In the genomic region with DNA sequence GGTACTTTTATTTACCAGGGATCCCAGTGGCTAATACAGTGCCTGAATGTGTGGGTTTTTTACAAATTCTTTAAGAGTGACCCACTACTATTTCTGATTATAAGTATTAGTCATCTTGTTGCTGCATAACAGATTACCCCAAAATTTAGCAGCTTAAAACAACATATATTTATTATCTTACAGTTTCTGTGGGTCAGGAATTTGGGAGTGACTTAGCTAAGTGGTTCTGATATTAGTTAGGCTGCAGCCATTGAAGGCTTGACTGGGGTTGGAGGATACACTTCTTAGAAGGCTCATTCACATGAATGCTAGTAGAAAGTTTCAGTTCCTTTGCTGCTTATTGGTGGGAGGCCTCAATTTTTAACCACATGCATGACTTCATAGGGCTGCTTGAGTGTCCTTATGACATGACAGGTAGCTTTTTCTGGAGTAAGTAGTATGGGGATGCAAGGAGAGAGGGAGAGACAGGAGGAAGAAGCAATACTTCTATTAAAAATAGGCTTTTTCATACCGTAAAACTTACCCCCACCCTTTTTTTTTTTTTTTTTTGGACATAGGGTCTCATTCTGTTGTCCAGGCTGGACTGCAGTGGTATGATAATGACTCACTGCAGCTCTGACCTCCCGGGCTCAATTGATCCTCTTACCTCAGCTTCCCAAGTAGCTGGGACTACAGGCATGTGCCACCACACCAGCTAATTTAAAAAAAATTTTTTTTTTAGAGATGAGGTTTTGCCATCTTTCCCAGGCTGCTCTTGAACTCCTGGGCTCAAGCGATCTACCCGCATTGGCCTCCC, we compare ENCODE assay signal across 9 cellular contexts. TPM values are rescaled to one million over a fixed set of nuclear protein-coding genes. Genes with fewer than 3 reads are reported as not detected.
DNase-seq lines count a peak whose midpoint lies in the region; ATAC-seq and TF ChIP-seq lines count a peak whose summit lies in the region.
"Had no signal": no experiment of that assay in that cellular context is flagged by ENCODE, and none has a peak within 500 bp of the region (broad histone marks: within the 10 kb centered on the region; RNA-seq: fewer than 3 reads in every experiment).

No MANE protein-coding gene starts in this region.

- peaks cover 7% of the 10 kb centered on the region for H3K9me3 Mint-ChIP-seq in activated B cell treated with CpG ODN at 0.5 μM for 24 hours

- peaks cover 40% of the 10 kb centered on the region for H3K4me1 Mint-ChIP-seq in activated B cell treated with CpG ODN at 0.5 μM for 24 hours

- CTCF ChIA-PET in activated B cell treated with CpG ODN at 0.5 μM for 24 hours (lab: Charles Lee): no interaction called here

- no peak overlapping the region for H3K4me3 Mint-ChIP-seq in activated B cell treated with CpG ODN at 0.5 μM for 24 hours

- no peaks in the 10 kb centered on the region for H3K27me3 ChIP-seq in body of pancreas

- no peak for TF ChIP-seq POLR2A in body of pancreas (IDR thresholded peaks at IDR 0.05)

- peak; percentile 55 for DNase-seq in GM12864 (ENCODE audit: low read depth)
- DNase-seq in GM20000 (ENCODE audit: low spot score): peak; percentile 71
- no peak for DNase-seq in activated B cell treated with CpG ODN at 0.5 μM for 24 hours
- no peak for DNase-seq in body of pancreas
- no peak for DNase-seq in left lobe of liver (ENCODE audit: low spot score)
- no peak for DNase-seq in G401 (ENCODE audit: low spot score)
- no peak for DNase-seq in RKO (ENCODE audit: low spot score)

- intact Hi-C loops in activated B cell treated with CpG ODN at 0.5 μM for 24 hours (cut with micrococcal nuclease) (loop anchor here (2.0 kb wide), 1 partner anchor 14 kb away; the partner anchor contains the start of gene POLE4), body of pancreas (cut with DNase I) (no loop called here)

- H3K36me3 Mint-ChIP-seq in activated B cell treated with CpG ODN at 0.5 μM for 24 hours (ENCODE audit: low read depth): peaks cover 45% of the 10 kb centered on the region
- H3K36me3 Mint-ChIP-seq: IgD-negative memory B cell had no signal

- ATAC-seq in HG03135 (IDR thresholded peaks at IDR 0.05; ENCODE audit: unreplicated experiment): peak; percentile 100
- peak; percentile 99 for ATAC-seq in activated B cell treated with CpG ODN at 0.5 μM for 24 hours (ENCODE audit: low read depth)
- no peak for ATAC-seq in body of pancreas
- ATAC-seq in left lobe of liver: no peak

- H3K4me3 ChIP-seq in GM12864 (ENCODE audit: low read depth, low read length) (no peak overlapping the region), body of pancreas (no peak overlapping the region)

- no peaks in the 10 kb centered on the region for H3K27me3 Mint-ChIP-seq in activated B cell treated with CpG ODN at 0.5 μM for 24 hours

- no peaks in the 10 kb centered on the region for H3K4me1 ChIP-seq in body of pancreas

- in situ Hi-C loops in G401 (cut with HindIII; ENCODE audit: low sequenced_read_pairs): no loop called here

- no peaks in the 10 kb centered on the region for H3K9me3 ChIP-seq in body of pancreas

- no peak overlapping the region for H3K27ac Mint-ChIP-seq in activated B cell treated with CpG ODN at 0.5 μM for 24 hours

- WGBS in body of pancreas, 2 donors: 80 to 87% methylated on average over 4 of the region's 4 CpGs

- POLR2A ChIA-PET in activated B cell treated with CpG ODN at 0.5 μM for 24 hours (lab: Charles Lee): interaction anchor here (0.6 to 0.7 kb wide), 2 partner anchors 9 to 443 kb away, joined by 4 read pairs; no protein-coding TSS in a partner anchor

- TF ChIP-seq CTCF in GM12864 (IDR thresholded peaks at IDR 0.05; ENCODE audit: low read depth, low read length, missing control alignments) (no peak), GM20000 (IDR thresholded peaks at IDR 0.05; ENCODE audit: extremely low read depth, missing control alignments) (no peak), activated B cell treated with CpG ODN at 0.5 μM for 24 hours (IDR thresholded peaks at IDR 0.05) (no peak), body of pancreas (IDR thresholded peaks at IDR 0.05) (no peak)

- H3K36me3 ChIP-seq in body of pancreas (replicated peaks in 1 of 2; ENCODE audit: insufficient read depth in 1 of 2, low read depth in 2 of 2): no peaks in the 10 kb centered on the region

- H3K27ac ChIP-seq in body of pancreas: no peak overlapping the region

RNA-seq across cellular contexts. Expression of gene POLE4, which starts 13.3 kb away (rescaled TPM):
- total RNA-seq in activated B cell treated with CpG ODN at 0.5 μM for 24 hours (61.5 and 73.7 TPM in 2 replicates), body of pancreas (10 to 100 TPM; 15.2 to 15.8 TPM), left lobe of liver (30.9 TPM)
- 52.2 and 59.5 TPM in 2 replicates for total RNA-seq in G401 (2014; rRNA removed; shearing (Covaris generic))

Comparison
In these comparisons a context has a peak if more than half of its experiments do, and no peak if none do; other contexts are left out.
1. DNase-seq: peak in GM12864 (single experiment) and GM20000 (single experiment); none in activated B cell treated with CpG ODN at 0.5 μM for 24 hours (single experiment), body of pancreas (0 of 4), left lobe of liver (single experiment), G401 (single experiment) and RKO (single experiment).
2. ATAC-seq: peak in HG03135 (single experiment) and activated B cell treated with CpG ODN at 0.5 μM for 24 hours (single experiment); none in body of pancreas (single experiment) and left lobe of liver (single experiment).